In the genomic region with DNA sequence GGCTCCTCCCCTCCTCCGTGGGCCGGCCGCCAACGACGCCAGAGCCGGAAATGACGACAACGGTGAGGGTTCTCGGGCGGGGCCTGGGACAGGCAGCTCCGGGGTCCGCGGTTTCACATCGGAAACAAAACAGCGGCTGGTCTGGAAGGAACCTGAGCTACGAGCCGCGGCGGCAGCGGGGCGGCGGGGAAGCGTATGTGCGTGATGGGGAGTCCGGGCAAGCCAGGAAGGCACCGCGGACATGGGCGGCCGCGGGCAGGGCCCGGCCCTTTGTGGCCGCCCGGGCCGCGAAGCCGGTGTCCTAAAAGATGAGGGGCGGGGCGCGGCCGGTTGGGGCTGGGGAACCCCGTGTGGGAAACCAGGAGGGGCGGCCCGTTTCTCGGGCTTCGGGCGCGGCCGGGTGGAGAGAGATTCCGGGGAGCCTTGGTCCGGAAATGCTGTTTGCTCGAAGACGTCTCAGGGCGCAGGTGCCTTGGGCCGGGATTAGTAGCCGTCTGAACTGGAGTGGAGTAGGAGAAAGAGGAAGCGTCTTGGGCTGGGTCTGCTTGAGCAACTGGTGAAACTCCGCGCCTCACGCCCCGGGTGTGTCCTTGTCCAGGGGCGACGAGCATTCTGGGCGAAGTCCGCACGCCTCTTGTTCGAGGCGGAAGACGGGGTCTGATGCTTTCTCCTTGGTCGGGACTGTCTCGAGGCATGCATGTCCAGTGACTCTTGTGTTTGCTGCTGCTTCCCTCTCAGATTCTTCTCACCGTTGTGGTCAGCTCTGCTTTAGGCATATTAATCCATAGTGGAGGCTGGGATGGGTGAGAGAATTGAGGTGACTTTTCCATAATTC, we compare ENCODE assay signal across 8 cellular contexts. TPM values are rescaled to one million over a fixed set of nuclear protein-coding genes. Genes with fewer than 3 reads are reported as not detected.
A peak's percentile ranks its signal among the peaks of the same experiment; 100 is the strongest.
DNase-seq lines count a peak whose midpoint lies in the region; ATAC-seq, FAIRE-seq and TF ChIP-seq lines count a peak whose summit lies in the region.

A gene (plus strand): TSS at position 121 of the 835 bp plus-strand sequence. CDS start 11,513 bp downstream, outside the sequence.

- peak within 1 kb of the TSS; percentile 98 for H3K27ac Mint-ChIP-seq in activated T-cell treated with anti-CD3 and anti-CD28 coated beads, Interleukin-2, amount 50 U/mL, for 72 hours

- peak within 1 kb of the TSS; percentile 96 for H3K4me2 ChIP-seq in KMS-11

- H3K27me3 Mint-ChIP-seq in activated T-cell treated with anti-CD3 and anti-CD28 coated beads, Interleukin-2, amount 50 U/mL, for 72 hours (ENCODE audit: low read depth) = no peaks in the 10 kb centered on the region

- H3K9ac ChIP-seq in KMS-11 = peak within 1 kb of the TSS; percentile 75; the same call in 1 of the 2 replicates

- FAIRE-seq in RCC 7860 (lab: Jason Lieb, UNC) = no peak

- H3K4me1 ChIP-seq in KMS-11 (ENCODE audit: low read depth, poor library complexity, severe bottlenecking) (peaks cover 17% of the 10 kb centered on the region), muscle layer of duodenum (ENCODE audit: control insufficient read depth in 1 of 2, insufficient read depth in 2 of 2, low read length in 2 of 2) (peaks cover 7 to 9% of the 10 kb centered on the region in 2 donors)

- peak within 1 kb of the TSS; percentile 64 for H2AFZ ChIP-seq in KMS-11 (ENCODE audit: low read depth)

- no peak for TF ChIP-seq CTCF in KMS-11 (conservative IDR thresholded peaks at IDR 0.05; ENCODE audit: low read depth, low read length)

- peaks cover 39% of the 10 kb centered on the region for H3K79me2 ChIP-seq in KMS-11 (ENCODE audit: insufficient read depth, low read depth)

- H3K27ac ChIP-seq in KMS-11 (peak within 1 kb of the TSS; percentile 84), muscle layer of duodenum (ENCODE audit: low read length) (peak within 1 kb of the TSS; percentile 94)

- H3K36me3 ChIP-seq in KMS-11 (ENCODE audit: insufficient read depth) (no peaks in the 10 kb centered on the region), muscle layer of duodenum (ENCODE audit: control insufficient read depth in 1 of 2, insufficient read depth in 2 of 2, low read length in 2 of 2) (no peaks in the 10 kb centered on the region)

- peaks cover 28% of the 10 kb centered on the region for H3K4me1 Mint-ChIP-seq in activated T-cell treated with anti-CD3 and anti-CD28 coated beads, Interleukin-2, amount 50 U/mL, for 72 hours (ENCODE audit: low read depth)

- peaks cover 5 to 6% of the 10 kb centered on the region in 2 donors for H3K9me3 Mint-ChIP-seq in activated T-cell treated with anti-CD3 and anti-CD28 coated beads, Interleukin-2, amount 50 U/mL, for 72 hours

- no peaks in the 10 kb centered on the region for H3K27me3 ChIP-seq in KMS-11 (ENCODE audit: insufficient read depth, low read depth)
- H3K27me3 ChIP-seq in muscle layer of duodenum (ENCODE audit: low read depth, low read length) = no peaks in the 10 kb centered on the region

- peak within 1 kb of the TSS; percentile 87 to 90 for H3K4me3 Mint-ChIP-seq in activated T-cell treated with anti-CD3 and anti-CD28 coated beads, Interleukin-2, amount 50 U/mL, for 72 hours

- ATAC-seq in GM21737 (IDR thresholded peaks at IDR 0.05; ENCODE audit: unreplicated experiment) = peak; percentile 93
- peak; percentile 97 to 98 for ATAC-seq in activated T-cell treated with anti-CD3 and anti-CD28 coated beads, Interleukin-2, amount 50 U/mL, for 72 hours (replicated peaks in 1 of 2)
- peak; percentile 97 for ATAC-seq in esophagus mucosa

- no peaks in the 10 kb centered on the region for H4K20me1 ChIP-seq in KMS-11 (ENCODE audit: insufficient read depth)

- H3K36me3 Mint-ChIP-seq in activated T-cell treated with anti-CD3 and anti-CD28 coated beads, Interleukin-2, amount 50 U/mL, for 72 hours (ENCODE audit: insufficient read depth in 2 of 2) = peaks cover 9 to 22% of the 10 kb centered on the region in 2 donors

- no peak within 1 kb of the TSS for H3K4me3 ChIP-seq in KMS-11 (IDR thresholded peaks at IDR 0.05; ENCODE audit: insufficient read depth, low read depth, low read length)
- peak within 1 kb of the TSS; percentile 87 to 89 for H3K4me3 ChIP-seq in muscle layer of duodenum (ENCODE audit: low read depth in 1 of 2, low read length in 2 of 2)

- no peaks in the 10 kb centered on the region for H3K9me3 ChIP-seq in muscle layer of duodenum (ENCODE audit: control insufficient read depth in 1 of 2, low read length in 2 of 2)

- DNase-seq in DMS79 (lab: John Stamatoyannopoulos, UW) (peak; percentile 89), RCC 7860 (ENCODE audit: low spot score) (peak; percentile 60)
- peak; percentile 99 to 100 for DNase-seq in activated T-cell treated with anti-CD3 and anti-CD28 coated beads, Interleukin-2, amount 50 U/mL, for 72 hours
- peak; percentile 98 for DNase-seq in stimulated activated CD8-positive, alpha-beta memory T cell treated with anti-CD3 and anti-CD28 coated beads, Interleukin-7, amount 100 ng/mL, for 24 hours (ENCODE audit: low read depth)

RNA-seq across cellular contexts. Expression of the gene that starts here (rescaled TPM):
- total RNA-seq in activated T-cell treated with anti-CD3 and anti-CD28 coated beads, Interleukin-2, amount 50 U/mL, for 72 hours = 10 to 100 TPM; 40.1 to 42.2 TPM
- 48.3 TPM for total RNA-seq in esophagus mucosa
